11 cellular contexts compared by ENCODE assay signal in genomic region chr1:232978091-232978634, GRCh38. TPM values are rescaled to one million over a fixed set of nuclear protein-coding genes. Genes with fewer than 3 reads are reported as not detected.
A peak's percentile ranks its signal among the peaks of the same experiment; 100 is the strongest.
DNase-seq lines count a peak whose midpoint lies in the region; ATAC-seq lines count a peak whose summit lies in the region.
"Had no signal": no experiment of that assay in that cellular context is flagged by ENCODE, and none has a peak within 500 bp of the region (broad histone marks: within the 10 kb centered on the region; RNA-seq: fewer than 3 reads in every experiment).

No MANE protein-coding gene starts in this region.

- 67 to 79% methylated on average over 8 of the region's 8 CpGs for WGBS in aorta, 2 donors

- H3K36me3 Mint-ChIP-seq in CD8-positive, alpha-beta memory T cell, result peaks cover 21 to 47% (median 27%) of the 10 kb centered on the region in 3 donors
- H3K36me3 Mint-ChIP-seq in activated T-helper 1 cell treated with anti-CD3 and anti-CD28 coated beads, Interleukin-12 subunit alpha, Interleukin-12 subunit beta, Interleukin-2, Interleukin-4 antibody, amounts not matched to agents 30 ng/mL and 10 ng/mL and 1 ng/mL, durations not matched to agents 14 hours and 24 hours and 36 hours (ENCODE audit: low read depth), result peaks cover 55% of the 10 kb centered on the region
- H3K36me3 Mint-ChIP-seq in memory B cell, result peaks cover 33% of the 10 kb centered on the region

- H3K27me3 ChIP-seq in CD8-positive, alpha-beta memory T cell (ENCODE audit: insufficient read depth, low read length, poor library complexity, severe bottlenecking), result no peaks in the 10 kb centered on the region
- H3K27me3 ChIP-seq in aorta (ENCODE audit: control insufficient read depth in 1 of 2, insufficient read depth in 2 of 2, low read length in 1 of 2), result no peaks in the 10 kb centered on the region
- H3K27me3 ChIP-seq: neutrophil had no signal

- H3K4me1 ChIP-seq in CD8-positive, alpha-beta memory T cell (ENCODE audit: insufficient read depth, low read length), result peaks cover 14% of the 10 kb centered on the region
- H3K4me1 ChIP-seq in aorta (ENCODE audit: control insufficient read depth in 1 of 2, insufficient read depth in 2 of 2, low read length in 2 of 2), result no peaks in the 10 kb centered on the region

- peaks cover 9 to 19% (median 11%) of the 10 kb centered on the region in 3 donors for H3K4me1 Mint-ChIP-seq in CD8-positive, alpha-beta memory T cell
- H3K4me1 Mint-ChIP-seq in activated T-helper 1 cell treated with anti-CD3 and anti-CD28 coated beads, Interleukin-12 subunit alpha, Interleukin-12 subunit beta, Interleukin-2, Interleukin-4 antibody, amounts not matched to agents 30 ng/mL and 10 ng/mL and 1 ng/mL, durations not matched to agents 14 hours and 24 hours and 36 hours (ENCODE audit: low read depth), result peaks cover 30% of the 10 kb centered on the region
- H3K4me1 Mint-ChIP-seq in memory B cell, result peaks cover 11% of the 10 kb centered on the region

- H3K4me3 ChIP-seq in CD8-positive, alpha-beta memory T cell (ENCODE audit: low read length), result no peak overlapping the region
- H3K4me3 ChIP-seq in aorta (ENCODE audit: low read length in 2 of 2), result no peak overlapping the region

- ATAC-seq in GM21390 (IDR thresholded peaks at IDR 0.05; ENCODE audit: unreplicated experiment), result peak; percentile 48
- peak; percentile 51 for ATAC-seq in memory B cell (ENCODE audit: low read depth)
- no peak for ATAC-seq in aorta (ENCODE audit: low FRiP score)
- ATAC-seq in left ventricle myocardium superior, result no peak

- no peak overlapping the region for H3K27ac ChIP-seq in CD8-positive, alpha-beta memory T cell (ENCODE audit: low read depth, low read length)
- no peak overlapping the region for H3K27ac ChIP-seq in aorta (ENCODE audit: low read depth in 1 of 2, low read length in 2 of 2)
- H3K27ac ChIP-seq: neutrophil had no signal

- intact Hi-C loops in activated T-helper 1 cell treated with anti-CD3 and anti-CD28 coated beads, Interleukin-12 subunit alpha, Interleukin-12 subunit beta, Interleukin-2, Interleukin-4 antibody, amounts not matched to agents 30 ng/mL and 10 ng/mL and 1 ng/mL, durations not matched to agents 14 hours and 24 hours and 36 hours (cut with micrococcal nuclease), result no loop called here
- intact Hi-C loops in aorta (cut with DNase I), result no loop called here
- intact Hi-C loops in left ventricle myocardium superior (cut with micrococcal nuclease), result no loop called here

- CTCF ChIA-PET in CD8-positive, alpha-beta memory T cell (lab: Charles Lee), result interaction anchor here (0.6 kb wide), 1 partner anchor 9 kb away, joined by 3 read pairs; no protein-coding TSS in a partner anchor

- H3K9me3 ChIP-seq in CD8-positive, alpha-beta memory T cell (ENCODE audit: low read length), result peaks cover 7% of the 10 kb centered on the region
- no peaks in the 10 kb centered on the region for H3K9me3 ChIP-seq in aorta (ENCODE audit: control insufficient read depth, low read length)
- H3K9me3 ChIP-seq: neutrophil had no signal

- no peaks in the 10 kb centered on the region for H3K27me3 Mint-ChIP-seq in CD8-positive, alpha-beta memory T cell
- no peaks in the 10 kb centered on the region for H3K27me3 Mint-ChIP-seq in activated T-helper 1 cell treated with anti-CD3 and anti-CD28 coated beads, Interleukin-12 subunit alpha, Interleukin-12 subunit beta, Interleukin-2, Interleukin-4 antibody, amounts not matched to agents 30 ng/mL and 10 ng/mL and 1 ng/mL, durations not matched to agents 14 hours and 24 hours and 36 hours (ENCODE audit: insufficient read depth)
- H3K27me3 Mint-ChIP-seq in memory B cell, result no peaks in the 10 kb centered on the region

- POLR2A ChIA-PET in CD8-positive, alpha-beta memory T cell (lab: Charles Lee), result no interaction called here

- H3K4me3 Mint-ChIP-seq in CD8-positive, alpha-beta memory T cell, result no peak overlapping the region
- H3K4me3 Mint-ChIP-seq in activated T-helper 1 cell treated with anti-CD3 and anti-CD28 coated beads, Interleukin-12 subunit alpha, Interleukin-12 subunit beta, Interleukin-2, Interleukin-4 antibody, amounts not matched to agents 30 ng/mL and 10 ng/mL and 1 ng/mL, durations not matched to agents 14 hours and 24 hours and 36 hours, result peak overlapping the region; percentile 22
- H3K4me3 Mint-ChIP-seq in memory B cell, result no peak overlapping the region

- H3K27ac Mint-ChIP-seq in CD8-positive, alpha-beta memory T cell, result peak overlapping the region in 5 of 8 donors; percentile 7 to 89 (median 33)
- peak overlapping the region; percentile 74 for H3K27ac Mint-ChIP-seq in activated T-helper 1 cell treated with anti-CD3 and anti-CD28 coated beads, Interleukin-12 subunit alpha, Interleukin-12 subunit beta, Interleukin-2, Interleukin-4 antibody, amounts not matched to agents 30 ng/mL and 10 ng/mL and 1 ng/mL, durations not matched to agents 14 hours and 24 hours and 36 hours
- H3K27ac Mint-ChIP-seq in memory B cell, result peak overlapping the region; percentile 75

- H3K9me3 Mint-ChIP-seq in CD8-positive, alpha-beta memory T cell, result peaks cover 4 to 12% (median 9%) of the 10 kb centered on the region in 5 donors
- peaks cover 16% of the 10 kb centered on the region for H3K9me3 Mint-ChIP-seq in activated T-helper 1 cell treated with anti-CD3 and anti-CD28 coated beads, Interleukin-12 subunit alpha, Interleukin-12 subunit beta, Interleukin-2, Interleukin-4 antibody, amounts not matched to agents 30 ng/mL and 10 ng/mL and 1 ng/mL, durations not matched to agents 14 hours and 24 hours and 36 hours
- H3K9me3 Mint-ChIP-seq in memory B cell, result peaks cover 9% of the 10 kb centered on the region

- H3K36me3 ChIP-seq in CD8-positive, alpha-beta memory T cell (ENCODE audit: insufficient read depth, low read length), result peaks cover 4% of the 10 kb centered on the region
- peaks cover 0 to 2% of the 10 kb centered on the region in 2 donors for H3K36me3 ChIP-seq in aorta (ENCODE audit: control insufficient read depth in 1 of 2, insufficient read depth in 2 of 2, low read length in 1 of 2)

- DNase-seq in CD8-positive, alpha-beta memory T cell, result no peak
- no peak for DNase-seq in activated T-helper 1 cell treated with anti-CD3 and anti-CD28 coated beads, Interleukin-12 subunit alpha, Interleukin-12 subunit beta, Interleukin-2, Interleukin-4 antibody, amounts not matched to agents 30 ng/mL and 10 ng/mL and 1 ng/mL, durations not matched to agents 14 hours and 24 hours and 36 hours (ENCODE audit: low spot score)
- DNase-seq in memory B cell (ENCODE audit: low spot score in 2 of 2) (no peak), NCI-H2029 (lab: John Stamatoyannopoulos, UW) (no peak), aorta (no peak), left ventricle myocardium superior (no peak)
- no peak for DNase-seq in stimulated activated CD4-positive, alpha-beta T cell treated with anti-CD3 and anti-CD28 coated beads, Interleukin-2, amount 100 ng/mL, for 48 hours
- DNase-seq: KG1; NK-92 treated with Interleukin-12 subunit alpha and Interleukin-12 subunit beta, amount 100 ng/mL, for 24 hours had no signal

RNA-seq across cellular contexts. Expression of gene NTPCR, which starts 27.8 kb away (rescaled TPM):
- 10 to 100 TPM; 29.0 to 31.1 TPM for total RNA-seq in CD8-positive, alpha-beta memory T cell
- polyA plus RNA-seq in CD8-positive, alpha-beta memory T cell, result 28.0 TPM
- 24.5 and 26.8 TPM in 2 replicates for total RNA-seq in activated T-helper 1 cell treated with anti-CD3 and anti-CD28 coated beads, Interleukin-12 subunit alpha, Interleukin-12 subunit beta, Interleukin-2, Interleukin-4 antibody, amounts not matched to agents 30 ng/mL and 10 ng/mL and 1 ng/mL, durations not matched to agents 14 hours and 24 hours and 36 hours
- total RNA-seq in aorta, result 10 to 100 TPM; 21.3 to 31.3 TPM
- 10 to 100 TPM; 31.2 to 62.0 TPM for polyA plus RNA-seq in aorta
- 52.2 TPM for total RNA-seq in left ventricle myocardium superior

Comparison
In these comparisons a context has a peak if more than half of its experiments do, and no peak if none do; other contexts are left out.
1. ATAC-seq: peak in GM21390 (single experiment) and memory B cell (single experiment); none in aorta (single experiment) and left ventricle myocardium superior (single experiment).
2. Peak in every context shown above with its lines, with median percentiles within 50 percentile points of each other: H3K27ac Mint-ChIP-seq.